14 cellular contexts compared by ENCODE assay signal in genomic region chr18:66226782-66227181, GRCh38.
"Had no signal": no experiment of that assay in that cellular context is flagged by ENCODE, and none has a peak within 500 bp of the region (broad histone marks: within the 10 kb centered on the region; RNA-seq: fewer than 3 reads in every experiment).

No MANE protein-coding gene starts in this region.

- DNase-seq: activated B cell treated with CpG ODN at 0.5 μM for 24 hours; activated CD4-positive, alpha-beta T cell treated with anti-CD3 and anti-CD28 coated beads, Interleukin-2, amount 10 ng/mL, durations not matched to agents 24 days and 14 days; activated CD8-positive, alpha-beta memory T cell treated with anti-CD3 and anti-CD28 coated beads for 24 hours; activated naive CD4-positive, alpha-beta T cell treated with anti-CD3 and anti-CD28 coated beads for 36 hours; kidney; left ventricle myocardium superior; pancreas; stimulated activated CD4-positive, alpha-beta T cell treated with anti-CD3 and anti-CD28 coated beads, Interleukin-4, amount 100 ng/mL, for 1 hour; uterus had no signal

- H3K9ac ChIP-seq: neural progenitor cell had no signal

- ATAC-seq: activated T-helper 17 cell treated with anti-CD3 and anti-CD28 coated beads, Interleukin-2, amount 50 U/mL, for 72 hours; left ventricle myocardium superior; pancreas had no signal

- H3K27ac ChIP-seq: neural progenitor cell, pancreas, thoracic aorta, uterus had no signal

- FAIRE-seq: colon, pancreas, TTC549 had no signal

- H3K4me3 ChIP-seq: neural progenitor cell, pancreas, thoracic aorta, uterus had no signal

- H3K36me3 ChIP-seq: neural progenitor cell, pancreas, thoracic aorta, uterus had no signal

- H3K27me3 ChIP-seq: neural progenitor cell, pancreas, uterus had no signal

- H3K4me1 ChIP-seq: pancreas, uterus had no signal

- H3K9me3 ChIP-seq: pancreas, thoracic aorta, uterus had no signal

- H3K4me2 ChIP-seq: neural progenitor cell had no signal
